ENCODE assay signal across 8 cellular contexts in the genomic region with DNA sequence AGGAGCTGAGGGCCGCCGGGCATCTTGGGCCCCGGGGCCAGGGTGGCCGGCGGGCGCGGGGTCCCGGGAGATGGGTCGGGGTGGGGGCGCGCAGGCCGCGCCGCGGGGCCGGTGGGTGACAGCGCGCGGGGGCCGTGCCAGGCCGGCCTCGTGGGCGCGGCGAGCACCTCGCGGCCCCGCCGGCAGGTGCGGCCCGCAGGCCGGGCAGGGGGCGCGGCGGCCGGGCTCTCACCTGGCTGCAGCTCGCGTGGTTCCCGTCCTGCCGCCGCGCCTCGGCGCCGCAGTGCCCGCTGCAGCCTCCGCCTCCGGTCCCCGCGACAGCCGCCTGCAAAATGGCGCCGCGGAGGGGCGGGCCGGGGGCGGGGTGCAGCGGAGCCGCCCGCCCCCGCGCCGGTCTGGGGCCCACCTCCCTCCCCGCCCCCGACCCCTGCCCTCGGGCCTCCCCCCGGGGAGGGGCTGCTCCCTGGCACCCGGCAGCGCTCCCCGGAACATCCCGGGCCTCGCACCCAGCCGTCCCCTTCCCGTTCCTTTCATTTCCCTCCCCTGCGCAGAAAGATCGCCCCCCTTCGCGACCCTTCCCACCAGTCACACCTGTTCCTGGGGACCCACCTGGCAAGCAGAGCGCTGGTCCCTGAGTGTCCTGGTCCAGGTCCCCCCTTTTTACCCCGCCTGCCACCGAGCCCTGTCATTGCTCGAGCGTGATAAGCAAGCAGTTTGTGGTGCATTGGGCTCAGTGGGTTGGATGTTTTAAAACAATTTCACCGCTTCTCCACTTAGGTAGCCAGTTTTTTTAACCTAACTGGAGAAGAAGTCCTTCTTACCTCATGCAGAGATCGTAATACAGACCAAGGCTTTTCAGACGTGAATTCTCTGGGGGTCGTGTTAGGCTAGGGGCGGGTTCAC. TPM values are rescaled to one million over a fixed set of nuclear protein-coding genes. Genes with fewer than 3 reads are reported as not detected.
DNase-seq lines count a peak whose midpoint lies in the region; ATAC-seq, FAIRE-seq and TF ChIP-seq lines count a peak whose summit lies in the region.

A gene (minus strand): TSS at position 337 of the 903 bp plus-strand sequence. CDS start 68,948 bp downstream, outside the sequence.

- peak; percentile 18 to 79; a peak in 2 of 4 replicates for TF ChIP-seq POLR2A in HepG2 (IDR thresholded peaks at IDR 0.05; ENCODE audit: insufficient read depth in 1 of 2, low read depth in 2 of 2, low read length in 2 of 2)

- whole genome bisulfite sequencing in HepG2 (ENCODE audit: low lambda C conversion rate) = 6% methylated on average over 40 of the region's 88 CpGs

- H3K27me3 ChIP-seq in HepG2 (ENCODE audit: control insufficient read depth in 1 of 2, insufficient read depth in 2 of 2, low read length in 2 of 2) = no peaks in the 10 kb centered on the region; a peak in 1 of 5 replicates

- in situ Hi-C loops in HepG2 (cut with HindIII; ENCODE audit: extremely low pct_ligation_motif_present, low pct_unique_long_range_greater_than_20kb) = no loop called here

- H4K20me1 ChIP-seq in HepG2 (ENCODE audit: insufficient read depth, low read length) = peaks cover 30% of the 10 kb centered on the region

- H3K36me3 ChIP-seq in HepG2 (replicated peaks in 1 of 2; ENCODE audit: control insufficient read depth in 1 of 2, insufficient read depth in 2 of 2, low read length in 2 of 2) = no peaks in the 10 kb centered on the region

- intact Hi-C loops in HepG2 (cut with micrococcal nuclease; ENCODE audit: unreplicated experiment) = loop anchor here (2.0 kb wide), 1 partner anchor 29 kb away; no protein-coding TSS in a partner anchor

- no peak within 1 kb of the TSS for H2AFZ ChIP-seq in HepG2 (ENCODE audit: low read length)

- H3K9me3 ChIP-seq in HepG2 (ENCODE audit: low read length) = no peaks in the 10 kb centered on the region

- H3K4me2 ChIP-seq in HepG2 (ENCODE audit: low read depth, low read length) = peak within 1 kb of the TSS; percentile 94

- H3K9ac ChIP-seq in HepG2 (ENCODE audit: insufficient read depth, low read depth, low read length) = peak within 1 kb of the TSS; percentile 84

- ATAC-seq in GM18511 (IDR thresholded peaks at IDR 0.05; ENCODE audit: unreplicated experiment) (peak; percentile 66), HepG2 (peak; percentile 67)

- no peak for TF ChIP-seq EP300 in HepG2 (IDR thresholded peaks at IDR 0.05; ENCODE audit: low read depth in 2 of 2, low read length in 2 of 2)
- TF ChIP-seq EP300 in HepG2 (CRISPR knock-in tag; IDR thresholded peaks at IDR 0.05; ENCODE audit: borderline replicate concordance) = no peak

- peaks cover 59% of the 10 kb centered on the region for H3K4me1 ChIP-seq in HepG2 (ENCODE audit: insufficient read depth, low read length)

- CTCF ChIA-PET in HepG2 (lab: Yijun Ruan, JAX; ENCODE audit: low intra/inter-chr PET ratio, low total read pairs) = no interaction called here

- peak within 1 kb of the TSS; percentile 45 for H3K27ac ChIP-seq in HepG2 (ENCODE audit: extremely low read length, insufficient read depth, low read length)

- POLR2A ChIA-PET in HepG2 (lab: Yijun Ruan, JAX) = interaction anchor here (1.4 kb wide), 1 partner anchor 9 kb away, joined by 3 read pairs; no protein-coding TSS in a partner anchor

- DNase-seq in A172 (ENCODE audit: low spot score) = no peak
- DNase-seq in LoVo (ENCODE audit: low spot score) = peak; percentile 41
- peak; percentile 49 for DNase-seq in activated CD4-positive, alpha-beta T cell treated with anti-CD3 and anti-CD28 coated beads for 1 hour
- no peak for DNase-seq in choroid plexus epithelial cell (ENCODE audit: low read depth)
- no peak for DNase-seq in HepG2 (ENCODE audit: low spot score)
- DNase-seq in stimulated activated CD4-positive, alpha-beta T cell treated with anti-CD3 and anti-CD28 coated beads, Interleukin-2, amount 100 ng/mL, for 48 hours = peak; percentile 36 to 54
- no peak for DNase-seq in NCI-H128 (lab: John Stamatoyannopoulos, UW; ENCODE audit: unreplicated experiment)

- TF ChIP-seq CTCF in choroid plexus epithelial cell (conservative IDR thresholded peaks at IDR 0.05; ENCODE audit: low read depth, low read length) = no peak
- 0 out of 2 replicates have a peak, but pooled peaks have one; percentile 17 for TF ChIP-seq CTCF in HepG2 (CRISPR knock-in tag; IDR thresholded peaks at IDR 0.05)

- H3K4me3 ChIP-seq in choroid plexus epithelial cell (ENCODE audit: low read depth, low read length) = peak within 1 kb of the TSS; percentile 69
- H3K4me3 ChIP-seq in HepG2 (replicated peaks in 1 of 3; ENCODE audit: insufficient read depth in 1 of 3, low read depth in 2 of 3, low read length in 3 of 3) = peak within 1 kb of the TSS; percentile 82 to 94 (median 92)

- FAIRE-seq in HepG2 (lab: Jason Lieb, UNC) = no peak

- peaks cover 46% of the 10 kb centered on the region for H3K79me2 ChIP-seq in HepG2 (ENCODE audit: insufficient read depth, low read length)

- no peak; the same call in 1 of the 2 replicates for TF ChIP-seq RAD21 in HepG2 (CRISPR knock-in tag; IDR thresholded peaks at IDR 0.05)

- no TSS peak for BruUV-seq in HepG2 (replicated peaks; lab: Mats Ljungman, UMichigan)

TF ChIP-seq in HepG2, 621 proteins besides CTCF, POLR2A, EP300 and RAD21 (continues in another document):
- TF ChIP-seq ZFX (CRISPR knock-in tag; IDR thresholded peaks at IDR 0.05; ENCODE audit: low read depth) (peak; percentile 27; the same call in 1 of the 2 replicates), ZNF430 (CRISPR knock-in tag; IDR thresholded peaks at IDR 0.05) (peak; percentile 17; the same call in 1 of the 2 replicates), ZFP82 (CRISPR knock-in tag; IDR thresholded peaks at IDR 0.05; ENCODE audit: borderline replicate concordance) (peak; percentile 50; the same call in 1 of the 2 replicates), DMAP1 (CRISPR knock-in tag; IDR thresholded peaks at IDR 0.05) (peak; percentile 22; the same call in 1 of the 2 replicates), HOXA5 (CRISPR knock-in tag; IDR thresholded peaks at IDR 0.05) (0 out of 2 replicates have a peak, but pooled peaks have one; percentile 32), ZNF572 (CRISPR knock-in tag; IDR thresholded peaks at IDR 0.05) (peak; percentile 82; the same call in 1 of the 2 replicates), CBX1 (IDR thresholded peaks at IDR 0.05; ENCODE audit: low read depth) (peak; percentile 34), MTA3 (CRISPR knock-in tag; IDR thresholded peaks at IDR 0.05) (no peak), ZEB1 (IDR thresholded peaks at IDR 0.05; ENCODE audit: insufficient replicate concordance, low read depth) (peak; percentile 83), ZNF766 (CRISPR knock-in tag; IDR thresholded peaks at IDR 0.05; ENCODE audit: borderline replicate concordance) (no peak), ZSCAN12 (CRISPR knock-in tag; IDR thresholded peaks at IDR 0.05) (no peak), SMARCE1 (IDR thresholded peaks at IDR 0.05; ENCODE audit: borderline replicate concordance) (no peak), ZNF816 (CRISPR knock-in tag; IDR thresholded peaks at IDR 0.05; ENCODE audit: borderline replicate concordance) (peak; percentile 82; the same call in 1 of the 2 replicates), POLR2G (IDR thresholded peaks at IDR 0.05; ENCODE audit: low read depth, low read length) (peak; percentile 60; the same call in 1 of the 2 replicates), ERF (CRISPR knock-in tag; IDR thresholded peaks at IDR 0.05) (no peak)
- TF ChIP-seq, protein P1, sequence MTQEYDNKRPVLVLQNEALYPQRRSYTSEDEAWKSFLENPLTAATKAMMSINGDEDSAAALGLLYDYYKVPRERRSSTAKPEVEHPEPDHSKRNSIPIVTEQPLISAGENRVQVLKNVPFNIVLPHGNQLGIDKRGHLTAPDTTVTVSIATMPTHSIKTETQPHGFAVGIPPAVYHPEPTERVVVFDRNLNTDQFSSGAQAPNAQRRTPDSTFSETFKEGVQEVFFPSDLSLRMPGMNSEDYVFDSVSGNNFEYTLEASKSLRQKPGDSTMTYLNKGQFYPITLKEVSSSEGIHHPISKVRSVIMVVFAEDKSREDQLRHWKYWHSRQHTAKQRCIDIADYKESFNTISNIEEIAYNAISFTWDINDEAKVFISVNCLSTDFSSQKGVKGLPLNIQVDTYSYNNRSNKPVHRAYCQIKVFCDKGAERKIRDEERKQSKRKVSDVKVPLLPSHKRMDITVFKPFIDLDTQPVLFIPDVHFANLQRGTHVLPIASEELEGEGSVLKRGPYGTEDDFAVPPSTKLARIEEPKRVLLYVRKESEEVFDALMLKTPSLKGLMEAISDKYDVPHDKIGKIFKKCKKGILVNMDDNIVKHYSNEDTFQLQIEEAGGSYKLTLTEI (CRISPR knock-in tag; conservative IDR thresholded peaks at IDR 0.05) = no peak

RNA-seq across cellular contexts. Expression of the gene that starts here (rescaled TPM):
- total RNA-seq in A172 (2014; rRNA removed; shearing (Covaris generic)) = 22.9 and 25.6 TPM in 2 replicates
- total RNA-seq in HepG2 (2016; rRNA removed; fragmentation: Illumina TruSeq; extraction: Trizol) = 26.2 and 42.2 TPM in 2 replicates
- 4.3 and 5.6 TPM in 2 replicates for total RNA-seq in HepG2 (2016; cell fraction: cytosol; rRNA removed; fragmentation: Illumina TruSeq; extraction: Trizol; ENCODE audit: low read depth)
- total RNA-seq in HepG2 (2016; cell fraction: insoluble cytoplasmic fraction; rRNA removed; fragmentation: Illumina TruSeq; extraction: Trizol) = 21.6 and 43.4 TPM in 2 replicates
- total RNA-seq in HepG2 (2016; cell fraction: membrane; rRNA removed; fragmentation: Illumina TruSeq; extraction: Trizol) = 13.7 and 14.0 TPM in 2 replicates
- 55.7 and 64.6 TPM in 2 replicates for total RNA-seq in HepG2 (2016; cell fraction: nucleus; rRNA removed; fragmentation: Illumina TruSeq; extraction: Trizol)
- 51.2 and 62.5 TPM in 2 replicates for polyA plus RNA-seq in HepG2 (2011; rRNA removed)
- 45.9 and 54.4 TPM in 2 replicates for polyA plus RNA-seq in HepG2 (2011; cell fraction: cytosol; rRNA removed)
- 89.0 and 99.9 TPM in 2 replicates for polyA plus RNA-seq in HepG2 (2011; cell fraction: nucleus; rRNA removed)
- polyA plus RNA-seq in HepG2 (2012) = 49.8 and 58.0 TPM in 2 replicates
- polyA plus RNA-seq in HepG2 (2016; cell fraction: cytosol; fragmentation: Illumina TruSeq; extraction: Trizol; ENCODE audit: low read depth) = 1.7 TPM in 2 replicates
- polyA plus RNA-seq in HepG2 (2016; cell fraction: insoluble cytoplasmic fraction; fragmentation: Illumina TruSeq; extraction: Trizol; ENCODE audit: low read depth) = 15.4 and 17.3 TPM in 2 replicates
- 4.1 and 4.6 TPM in 2 replicates for polyA plus RNA-seq in HepG2 (2016; cell fraction: membrane; fragmentation: Illumina TruSeq; extraction: Trizol; ENCODE audit: low read depth)
- 65.1 and 71.7 TPM in 2 replicates for polyA plus RNA-seq in HepG2 (2016; cell fraction: nucleus; fragmentation: Illumina TruSeq; extraction: Trizol; ENCODE audit: insufficient read depth, low read depth)
- 17.1 and 162 TPM in 2 replicates for polyA minus RNA-seq in HepG2 (2011; rRNA and poly(A)+ RNA removed; ENCODE audit: low replicate concordance)
- polyA minus RNA-seq in HepG2 (2011; cell fraction: cytosol; rRNA and poly(A)+ RNA removed) = 41.3 and 62.3 TPM in 2 replicates
- 80.1 and 108 TPM in 2 replicates for polyA minus RNA-seq in HepG2 (2011; cell fraction: nucleus; rRNA and poly(A)+ RNA removed)

Comparison
In these comparisons a context has a peak if more than half of its experiments do, and no peak if none do; other contexts are left out.
1. DNase-seq: peak in LoVo (single experiment), activated CD4-positive, alpha-beta T cell treated with anti-CD3 and anti-CD28 coated beads for 1 hour (single experiment) and stimulated activated CD4-positive, alpha-beta T cell treated with anti-CD3 and anti-CD28 coated beads, Interleukin-2, amount 100 ng/mL, for 48 hours (2 of 2); none in A172 (single experiment), choroid plexus epithelial cell (single experiment), HepG2 (single experiment) and NCI-H128 (single experiment).